Comparison of ENCODE assay signal across 19 cellular contexts in the genomic region with DNA sequence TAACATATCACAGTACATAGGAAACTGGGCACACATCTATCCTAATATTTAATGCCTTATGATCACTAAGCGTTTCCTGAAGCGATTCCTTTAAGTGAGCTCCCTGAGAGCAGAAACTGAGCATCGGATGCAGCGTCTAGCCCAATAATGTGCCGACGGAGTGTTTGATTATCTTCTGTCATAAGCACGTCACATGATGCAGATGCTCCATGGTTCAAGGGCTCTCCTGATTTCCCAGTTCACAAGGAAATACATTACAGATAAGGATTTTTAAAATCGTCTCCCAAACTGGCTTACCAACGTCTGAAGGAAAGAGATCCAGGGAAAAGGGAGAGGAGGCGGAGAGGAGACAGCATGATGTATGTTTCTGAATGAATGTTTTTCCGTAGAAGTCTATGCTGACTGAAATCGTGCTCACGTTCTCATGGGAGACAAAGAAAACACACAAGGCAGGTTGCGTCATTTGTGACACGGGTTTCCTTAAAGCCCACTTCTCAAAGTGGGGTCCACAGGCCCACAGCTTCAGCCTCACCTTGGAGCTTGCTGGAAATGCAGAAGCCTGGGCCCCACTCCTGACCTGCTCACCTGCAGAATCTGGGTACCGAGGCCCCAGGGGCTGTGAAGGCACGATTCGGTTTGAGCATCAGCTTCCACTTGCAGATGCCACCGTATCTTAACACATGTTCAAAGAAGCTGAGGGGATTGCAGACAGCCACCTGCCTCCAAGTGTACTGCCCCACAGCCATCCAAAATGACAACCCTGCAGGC. TPM values are rescaled to one million over a fixed set of nuclear protein-coding genes. Genes with fewer than 3 reads are reported as not detected.
DNase-seq lines count a peak whose midpoint lies in the region; ATAC-seq, FAIRE-seq and TF ChIP-seq lines count a peak whose summit lies in the region.
"Had no signal": no experiment of that assay in that cellular context is flagged by ENCODE, and none has a peak within 500 bp of the region (broad histone marks: within the 10 kb centered on the region; RNA-seq: fewer than 3 reads in every experiment).

No MANE protein-coding gene starts in this region.

- peaks cover 66% of the 10 kb centered on the region for H3K27me3 Mint-ChIP-seq in T-helper 17 cell
- no peaks in the 10 kb centered on the region for H3K27me3 Mint-ChIP-seq in WTC11 (ENCODE audit: low read depth)
- no peaks in the 10 kb centered on the region for H3K27me3 Mint-ChIP-seq in glutamatergic neuron (ENCODE audit: unreplicated experiment)

- no peak overlapping the region for H3K56ac ChIP-seq in H1 (replicated peaks; ENCODE audit: insufficient read length, low read depth, low read length)

- CTCF ChIA-PET in H1 (lab: Charles Lee; ENCODE audit: partially characterized antibody) (interaction anchor here (0.6 to 2.0 kb wide), 4 partner anchors 12 to 137 kb away, joined by 3 to 6 read pairs (median 4); no protein-coding TSS in a partner anchor), WTC11 (lab: Charles Lee) (interaction anchor here (1.2 kb wide), 1 partner anchor 15 kb away, joined by 3 read pairs; no protein-coding TSS in a partner anchor)

- H3K27ac ChIP-seq in H1 (ENCODE audit: low read depth, low read length) = no peak overlapping the region
- H3K27ac ChIP-seq: GM23248 had no signal

- H3K36me3 Mint-ChIP-seq in T-helper 17 cell (ENCODE audit: low read depth) (peaks cover 2% of the 10 kb centered on the region), WTC11 (no peaks in the 10 kb centered on the region), glutamatergic neuron (ENCODE audit: unreplicated experiment) (no peaks in the 10 kb centered on the region)

- no peak for TF ChIP-seq RAD21 in H1 (IDR thresholded peaks at IDR 0.05 in 1 of 2, conservative IDR thresholded peaks at IDR 0.05 in 1 of 2; ENCODE audit: low read depth in 2 of 2, low read length in 2 of 2)

- ATAC-seq in T-helper 17 cell (no peak), WTC11 (no peak), HG03342 (IDR thresholded peaks at IDR 0.05; ENCODE audit: unreplicated experiment) (no peak)

- H2BK5ac ChIP-seq in H1 (ENCODE audit: low read depth, low read length) = no peak overlapping the region

- H2AK5ac ChIP-seq in H1 (ENCODE audit: low read depth, low read length) = no peak overlapping the region

- H2BK120ac ChIP-seq in H1 (replicated peaks; ENCODE audit: low read depth, low read length) = no peak overlapping the region

- no peaks in the 10 kb centered on the region for H3K79me1 ChIP-seq in H1 (ENCODE audit: low read depth, low read length)

- H3K9me3 Mint-ChIP-seq in WTC11 (peaks cover 7% of the 10 kb centered on the region; the same call in 1 of the 2 replicates), glutamatergic neuron (ENCODE audit: unreplicated experiment) (peaks cover 5% of the 10 kb centered on the region)
- H3K9me3 Mint-ChIP-seq: CD4-positive, alpha-beta T cell had no signal

- no peak for TF ChIP-seq POLR2A in H1 (IDR thresholded peaks at IDR 0.05; ENCODE audit: control extremely low read depth in 1 of 2, low read depth in 2 of 2, low read length in 2 of 2)

- 94% methylated on average over 19 of the region's 19 CpGs; no CpG with 5 or more reads in 1 of the 2 experiments for WGBS in H1 (ENCODE audit: extremely low coverage in 1 of 2, insufficient coverage in 1 of 2, insufficient read length in 1 of 2, insufficient replicate concordance in 2 of 2, low coverage in 1 of 2, low lambda C conversion rate in 2 of 2, missing lambda C conversion rate in 1 of 2), 2 experiments

- H4K8ac ChIP-seq in H1 (ENCODE audit: extremely low read depth, insufficient read depth, low read length) = 0 out of 2 replicates have a peak overlapping the region, but pooled peaks have one; percentile 25

- H3K9me3 ChIP-seq in T-helper 17 cell (ENCODE audit: control insufficient read depth, low read length, poor library complexity, severe bottlenecking) (no peaks in the 10 kb centered on the region), H1 (ENCODE audit: insufficient read depth in 2 of 2, low read depth in 1 of 2, low read length in 1 of 2) (no peaks in the 10 kb centered on the region)
- H3K9me3 ChIP-seq: BE2C had no signal

- DNase-seq in T-helper 17 cell (no peak), H1 (ENCODE audit: low read depth in 1 of 2, low spot score in 2 of 2) (no peak), posterior vena cava (ENCODE audit: low spot score) (peak; percentile 58), WTC11 (ENCODE audit: low spot score) (no peak), glutamatergic neuron (no peak)
- DNase-seq: ACHN; BE2C; C1 segment of cervical spinal cord; CD4-positive, alpha-beta T cell; DMS153; DMS79; GDM1; GM23248; HCEC 1CT had no signal

- no peak for FAIRE-seq in H1 (lab: Jason Lieb, UNC)
- FAIRE-seq: A204.1, GM12892, GM18507, H54 had no signal

- no peaks in the 10 kb centered on the region; a peak in 1 of 7 replicates for H3K27me3 ChIP-seq in H1 (replicated peaks in 1 of 4; ENCODE audit: control insufficient read depth in 3 of 4, extremely low read depth in 1 of 4, insufficient read depth in 3 of 4, low read length in 3 of 4)
- H3K27me3 ChIP-seq: BE2C had no signal

- peaks cover 7% of the 10 kb centered on the region for H3K4me1 Mint-ChIP-seq in T-helper 17 cell
- H3K4me1 Mint-ChIP-seq in WTC11 = peaks cover 19% of the 10 kb centered on the region
- no peaks in the 10 kb centered on the region for H3K4me1 Mint-ChIP-seq in glutamatergic neuron (ENCODE audit: low read depth, unreplicated experiment)

- intact Hi-C loops in posterior vena cava (cut with DNase I) = no loop called here

- no peaks in the 10 kb centered on the region for H4K20me1 ChIP-seq in H1 (replicated peaks in 1 of 2; ENCODE audit: control insufficient read depth in 1 of 2, insufficient read depth in 2 of 2, low read length in 2 of 2)

- H3K4me1 ChIP-seq in H1 (replicated peaks in 1 of 4; ENCODE audit: control insufficient read depth in 3 of 4, insufficient read depth in 4 of 4, low read length in 3 of 4) = peaks cover 0 to 6% (median 2%) of the 10 kb centered on the region in 4 experiments; a peak in 2 of 7 replicates
- H3K4me1 ChIP-seq: BE2C had no signal

- H3K4me2 ChIP-seq in H1 (ENCODE audit: insufficient read depth in 1 of 2, low read depth in 2 of 2, low read length in 2 of 2) = no peak overlapping the region

- H3K27ac Mint-ChIP-seq in T-helper 17 cell (peak overlapping the region; percentile 57), WTC11 (no peak overlapping the region), glutamatergic neuron (ENCODE audit: unreplicated experiment) (no peak overlapping the region)
- H3K27ac Mint-ChIP-seq: CD4-positive, alpha-beta T cell had no signal

- H3K23me2 ChIP-seq in H1 (ENCODE audit: low read depth, low read length) = no peaks in the 10 kb centered on the region

- TF ChIP-seq EP300 in H1 (IDR thresholded peaks at IDR 0.05; ENCODE audit: borderline replicate concordance in 1 of 2, low read depth in 2 of 2, low read length in 2 of 2) = no peak

- H3K18ac ChIP-seq in H1 (ENCODE audit: extremely low read depth, low read length) = no peak overlapping the region

- no peaks in the 10 kb centered on the region for H3K36me3 ChIP-seq in H1 (ENCODE audit: control insufficient read depth in 2 of 4, insufficient read depth in 4 of 4, low read length in 3 of 4)
- H3K36me3 ChIP-seq: BE2C had no signal

- TF ChIP-seq CTCF in H1 (IDR thresholded peaks at IDR 0.05; ENCODE audit: control extremely low read depth in 1 of 3, insufficient read depth in 1 of 3, low read depth in 1 of 3, low read length in 3 of 3) (no peak), WTC11 (IDR thresholded peaks at IDR 0.05) (no peak), glutamatergic neuron (IDR thresholded peaks at IDR 0.05; ENCODE audit: partially characterized antibody, unreplicated experiment) (no peak)

- POLR2A ChIA-PET in H1 (lab: Charles Lee; ENCODE audit: partially characterized antibody) (no interaction called here), WTC11 (lab: Charles Lee) (no interaction called here)

- no peak overlapping the region for H3K14ac ChIP-seq in H1 (ENCODE audit: insufficient read length)

- H3K9ac ChIP-seq in H1 (replicated peaks in 1 of 4; ENCODE audit: extremely low read depth in 1 of 4, low read depth in 3 of 4, low read length in 3 of 4) = no peak overlapping the region
- H3K9ac ChIP-seq: GM23248 had no signal

- H2BK15ac ChIP-seq in H1 (ENCODE audit: low read length) = no peak overlapping the region

- no peak overlapping the region for H4K5ac ChIP-seq in H1 (ENCODE audit: insufficient read length, low read depth, low read length)

- H3K23ac ChIP-seq in H1 (ENCODE audit: insufficient read length) = no peak overlapping the region

- 0 out of 2 replicates have a peak overlapping the region, but pooled peaks have one; percentile 48 for H2AFZ ChIP-seq in H1 (ENCODE audit: low read length)
- H2AFZ ChIP-seq: GM23248 had no signal

- H3K4me3 ChIP-seq in H1 (ENCODE audit: extremely low read depth in 1 of 4, insufficient read depth in 2 of 4, low read depth in 3 of 4, low read length in 4 of 4) = no peak overlapping the region
- H3K4me3 ChIP-seq: GM23248 had no signal

- H2BK12ac ChIP-seq in H1 (ENCODE audit: low read depth, low read length) = no peak overlapping the region

- H2BK20ac ChIP-seq in H1 (ENCODE audit: low read length) = no peak overlapping the region

- H3K79me2 ChIP-seq in H1 (ENCODE audit: control insufficient read depth in 1 of 2, insufficient read depth in 2 of 2, low read length in 2 of 2) = no peaks in the 10 kb centered on the region

- H3K4me3 Mint-ChIP-seq in T-helper 17 cell = no peak overlapping the region
- H3K4me3 Mint-ChIP-seq in WTC11 = no peak overlapping the region
- no peak overlapping the region for H3K4me3 Mint-ChIP-seq in glutamatergic neuron (ENCODE audit: unreplicated experiment)
- H3K4me3 Mint-ChIP-seq: CD4-positive, alpha-beta T cell had no signal

- H4K91ac ChIP-seq in H1 (replicated peaks; ENCODE audit: insufficient read length, low read length) = no peak overlapping the region

- no peak overlapping the region for H3K4ac ChIP-seq in H1 (replicated peaks; ENCODE audit: insufficient read length, low read depth, low read length)

TF ChIP-seq in H1, 55 proteins besides CTCF, POLR2A, EP300 and RAD21 (continues in another document):
- TF ChIP-seq BACH1 (IDR thresholded peaks at IDR 0.05; ENCODE audit: low read length) = no peak

RNA-seq across cellular contexts. Expression of gene INSIG1, which starts 21.5 kb away (rescaled TPM):
- total RNA-seq in T-helper 17 cell = 10 to 100 TPM; 53.3 to 55.1 TPM
- total RNA-seq in H1 (2021; fragmentation: NEBNext Ultra II Directional; extraction: Animal tissue kit (Norgen Biotek cat#: 25700)) = 40.0 and 44.7 TPM in 2 replicates
- polyA plus RNA-seq in H1 (2011; rRNA removed) = 58.4 and 68.1 TPM in 2 replicates
- 47.8 TPM for polyA plus RNA-seq in H1 (2011; cell fraction: cytosol; rRNA removed)
- polyA plus RNA-seq in H1 (2011; cell fraction: nucleus; rRNA removed) = 41.8 TPM
- polyA plus RNA-seq in H1 (2012, experiment 1 of 2) = 32.4 to 45.3 TPM (median 36.5 TPM) in 4 replicates
- 27.0 TPM for polyA plus RNA-seq in H1 (2012, experiment 2 of 2)
- 102 TPM for polyA plus RNA-seq in H1 (2013, experiment 1 of 2)
- 129 TPM for polyA plus RNA-seq in H1 (2013, experiment 2 of 2)
- polyA minus RNA-seq in H1 (2011; rRNA and poly(A)+ RNA removed) = 42.3 and 43.0 TPM in 2 replicates
- 48.4 TPM for polyA minus RNA-seq in H1 (2011; cell fraction: cytosol; rRNA and poly(A)+ RNA removed)
- 47.7 TPM for polyA minus RNA-seq in H1 (2011; cell fraction: nucleus; rRNA and poly(A)+ RNA removed)
- total RNA-seq in posterior vena cava = 10 to 100 TPM; 25.2 to 27.3 TPM
- 32.3 to 41.2 TPM (median 40.1 TPM) in 3 replicates for total RNA-seq in WTC11 (2021)
- 95.2 TPM for total RNA-seq in glutamatergic neuron (ENCODE audit: unreplicated experiment)
